2 cellular contexts compared by ENCODE assay signal in the genomic region with DNA sequence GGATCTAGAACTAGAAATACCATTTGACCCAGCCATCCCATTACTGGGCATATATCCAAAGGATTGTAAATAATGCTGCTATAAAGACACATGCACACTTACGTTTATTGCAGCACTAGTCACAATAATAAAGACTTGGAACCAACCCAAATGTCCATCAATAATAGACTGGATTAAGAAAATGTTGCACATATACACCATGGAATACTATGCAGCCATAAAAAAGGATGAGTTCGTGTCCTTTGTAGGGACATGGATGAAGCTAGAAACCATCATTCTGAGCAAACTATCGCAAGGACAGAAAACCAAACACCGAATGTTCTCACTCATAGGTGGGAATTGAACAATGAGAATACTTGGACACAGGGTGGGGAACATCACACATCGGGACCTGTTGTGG.
TF ChIP-seq lines count a peak whose summit lies in the region.

No MANE protein-coding gene starts in this region.

TF ChIP-seq in HEK293, 187 proteins besides CTCF, POLR2A, EP300 and RAD21:
- TF ChIP-seq, protein P1, sequence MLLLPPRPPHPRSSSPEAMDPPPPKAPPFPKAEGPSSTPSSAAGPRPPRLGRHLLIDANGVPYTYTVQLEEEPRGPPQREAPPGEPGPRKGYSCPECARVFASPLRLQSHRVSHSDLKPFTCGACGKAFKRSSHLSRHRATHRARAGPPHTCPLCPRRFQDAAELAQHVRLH (tag by site-specific recombination; IDR thresholded peaks at IDR 0.05): peak; percentile 76; the same call in 1 of the 2 replicates
- peak; percentile 99 for TF ChIP-seq ZNF146 (tag by site-specific recombination; IDR thresholded peaks at IDR 0.05)
TF ChIP-seq in HEK293: peak in this region for 2; not testable (repeated sequence) for 185.

TF ChIP-seq in K562, 482 proteins besides CTCF, POLR2A, EP300 and RAD21:
- TF ChIP-seq BCOR (IDR thresholded peaks at IDR 0.05) (peak; percentile 34; the same call in 1 of the 2 replicates), ZNF146 (CRISPR knock-in tag; IDR thresholded peaks at IDR 0.05; ENCODE audit: unreplicated experiment) (peak; percentile 70)
